Comparison of ENCODE assay signal across 8 cellular contexts in genomic region chr17:20226814-20227482, GRCh38.
DNase-seq lines count a peak whose midpoint lies in the region; ATAC-seq and TF ChIP-seq lines count a peak whose summit lies in the region.

No MANE protein-coding gene starts in this region.

- peak; percentile 90 for TF ChIP-seq CTCF in foreskin fibroblast (IDR thresholded peaks at IDR 0.05; ENCODE audit: low read depth, low read length)

- no peaks in the 10 kb centered on the region for H3K36me3 Mint-ChIP-seq in activated T-helper 2 cell treated with anti-CD3 and anti-CD28 coated beads, Interferon-gamma antibody, Interleukin-2, Interleukin-4, amounts not matched to agents 10 μg/mL and 5 μg/mL and 100 μg/mL, durations not matched to agents 14 hours and 24 hours and 36 hours (ENCODE audit: low read depth)

- peak overlapping the region; percentile 83 for H3K27ac ChIP-seq in substantia nigra (ENCODE audit: low read depth, low read length, poor library complexity, severe bottlenecking)

- H3K4me1 Mint-ChIP-seq in activated T-helper 2 cell treated with anti-CD3 and anti-CD28 coated beads, Interferon-gamma antibody, Interleukin-2, Interleukin-4, amounts not matched to agents 10 μg/mL and 5 μg/mL and 100 μg/mL, durations not matched to agents 14 hours and 24 hours and 36 hours (ENCODE audit: low read depth), result peaks cover 30% of the 10 kb centered on the region

- no peaks in the 10 kb centered on the region for H3K9me3 Mint-ChIP-seq in activated T-helper 2 cell treated with anti-CD3 and anti-CD28 coated beads, Interferon-gamma antibody, Interleukin-2, Interleukin-4, amounts not matched to agents 10 μg/mL and 5 μg/mL and 100 μg/mL, durations not matched to agents 14 hours and 24 hours and 36 hours

- H3K4me3 ChIP-seq in foreskin fibroblast (ENCODE audit: low read depth in 1 of 2, low read length in 2 of 2), result no peak overlapping the region

- H3K27ac Mint-ChIP-seq in activated T-helper 2 cell treated with anti-CD3 and anti-CD28 coated beads, Interferon-gamma antibody, Interleukin-2, Interleukin-4, amounts not matched to agents 10 μg/mL and 5 μg/mL and 100 μg/mL, durations not matched to agents 14 hours and 24 hours and 36 hours, result no peak overlapping the region

- ATAC-seq in GM18498 (IDR thresholded peaks at IDR 0.05; ENCODE audit: unreplicated experiment) (peak; percentile 67), GM19395 (IDR thresholded peaks at IDR 0.05; ENCODE audit: unreplicated experiment) (no peak)

- H3K4me3 Mint-ChIP-seq in activated T-helper 2 cell treated with anti-CD3 and anti-CD28 coated beads, Interferon-gamma antibody, Interleukin-2, Interleukin-4, amounts not matched to agents 10 μg/mL and 5 μg/mL and 100 μg/mL, durations not matched to agents 14 hours and 24 hours and 36 hours (ENCODE audit: low read depth), result no peak overlapping the region

- intact Hi-C loops in activated T-helper 2 cell treated with anti-CD3 and anti-CD28 coated beads, Interferon-gamma antibody, Interleukin-2, Interleukin-4, amounts not matched to agents 10 μg/mL and 5 μg/mL and 100 μg/mL, durations not matched to agents 14 hours and 24 hours and 36 hours (cut with micrococcal nuclease), result loop anchor here (1.0 kb wide), 2 partner anchors 93 to 106 kb away; no protein-coding TSS in a partner anchor

- peaks cover 1% of the 10 kb centered on the region for H3K27me3 Mint-ChIP-seq in activated T-helper 2 cell treated with anti-CD3 and anti-CD28 coated beads, Interferon-gamma antibody, Interleukin-2, Interleukin-4, amounts not matched to agents 10 μg/mL and 5 μg/mL and 100 μg/mL, durations not matched to agents 14 hours and 24 hours and 36 hours (ENCODE audit: low read depth)

- DNase-seq in LHCN-M2 (ENCODE audit: low read depth) (peak; percentile 64), SHP77 (lab: John Stamatoyannopoulos, UW) (peak; percentile 79 to 84), foreskin fibroblast (peak; percentile 50 to 83), nucleus accumbens (lab: John Stamatoyannopoulos, UW) (peak in 54 of 56 donors; percentile 30 to 92 (median 79)), substantia nigra (lab: John Stamatoyannopoulos, UW) (peak; percentile 25 to 92 (median 82))
- peak; percentile 74 for DNase-seq in activated T-helper 2 cell treated with anti-CD3 and anti-CD28 coated beads, Interferon-gamma antibody, Interleukin-2, Interleukin-4, amounts not matched to agents 10 μg/mL and 5 μg/mL and 100 μg/mL, durations not matched to agents 14 hours and 24 hours and 36 hours (ENCODE audit: low spot score)
